ENCODE assay signal across 27 cellular contexts in the genomic region with DNA sequence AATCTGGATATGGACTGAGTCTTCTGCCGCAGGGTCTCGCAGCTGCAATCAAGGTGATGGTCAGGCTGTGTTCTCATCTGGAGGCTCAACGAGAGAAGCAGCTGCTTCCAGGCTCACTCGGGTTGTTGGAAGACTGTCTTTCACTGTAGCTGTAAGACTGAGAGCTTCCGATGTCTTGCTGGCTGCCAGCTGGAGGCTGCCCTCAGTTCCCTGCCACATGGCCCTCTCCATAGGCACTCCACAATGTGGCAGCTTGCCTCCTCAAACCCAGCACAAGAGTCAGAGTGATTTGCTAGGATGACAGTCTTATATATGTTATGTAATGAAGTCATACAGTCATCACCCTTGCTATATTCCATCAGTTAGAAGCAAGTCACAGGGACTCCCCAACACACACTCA.
"Had no signal": no experiment of that assay in that cellular context is flagged by ENCODE, and none has a peak within 500 bp of the region (broad histone marks: within the 10 kb centered on the region; RNA-seq: fewer than 3 reads in every experiment).

No MANE protein-coding gene starts in this region.

- H3K4me3 Mint-ChIP-seq: immature natural killer cell; naive thymus-derived CD4-positive, alpha-beta T cell; natural killer cell treated with Interleukin-12 subunit alpha and Interleukin-12 subunit beta and Interleukin-15 and Interleukin-18, amount 100 ng/mL, for 72 hours; stimulated activated effector memory CD8-positive, alpha-beta T cell treated with anti-CD3 and anti-CD28 coated beads, Interleukin-12 subunit alpha, Interleukin-12 subunit beta, amount 100 ng/mL, for 72 hours; stimulated activated naive CD8-positive, alpha-beta T cell treated with anti-CD3 and anti-CD28 coated beads, Interleukin-15, Interleukin-2, amounts not matched to agents 100 ng/mL and 50 ng/mL, for 24 hours had no signal

- H3K27me3 ChIP-seq: sigmoid colon, suprapubic skin, transverse colon, upper lobe of right lung had no signal

- H3K36me3 ChIP-seq: lower lobe of right lung, pancreas, prostate gland, sigmoid colon, spleen, suprapubic skin, thoracic aorta, transverse colon, upper lobe of right lung had no signal

- H3K4me1 ChIP-seq: lower lobe of right lung, pancreas, prostate gland, sigmoid colon, spleen, transverse colon, upper lobe of right lung had no signal

- H3K36me3 Mint-ChIP-seq: stimulated activated effector memory CD8-positive, alpha-beta T cell treated with anti-CD3 and anti-CD28 coated beads, Interleukin-12 subunit alpha, Interleukin-12 subunit beta, amount 100 ng/mL, for 72 hours had no signal

- H3K9me3 ChIP-seq: pancreas, prostate gland, suprapubic skin, upper lobe of right lung had no signal

- H3K27ac Mint-ChIP-seq: immature natural killer cell; naive thymus-derived CD4-positive, alpha-beta T cell; natural killer cell treated with Interleukin-12 subunit alpha and Interleukin-12 subunit beta and Interleukin-15 and Interleukin-18, amount 100 ng/mL, for 72 hours; stimulated activated effector memory CD8-positive, alpha-beta T cell treated with anti-CD3 and anti-CD28 coated beads, Interleukin-12 subunit alpha, Interleukin-12 subunit beta, amount 100 ng/mL, for 72 hours; stimulated activated naive CD8-positive, alpha-beta T cell treated with anti-CD3 and anti-CD28 coated beads, Interleukin-15, Interleukin-2, amounts not matched to agents 100 ng/mL and 50 ng/mL, for 24 hours had no signal

- H3K4me3 ChIP-seq: lower lobe of right lung, mucosa of descending colon, pancreas, prostate gland, sigmoid colon, spleen, suprapubic skin, thoracic aorta, transverse colon, upper lobe of right lung had no signal

- DNase-seq: head of caudate nucleus; hypothalamus; immature natural killer cell; left cardiac atrium; lower lobe of right lung; mammary epithelial cell; mesendoderm; midbrain; mucosa of descending colon; naive thymus-derived CD4-positive, alpha-beta T cell; pancreas; retina; right cardiac atrium; sigmoid colon; small intestine; spleen; stimulated activated CD4-positive, alpha-beta T cell treated with anti-CD3 and anti-CD28 coated beads, Interleukin-4, amount 100 ng/mL, for 24 hours; stimulated activated naive CD4-positive, alpha-beta T cell; transverse colon; upper lobe of right lung had no signal

- ATAC-seq: left cardiac atrium; left lobe of liver; mucosa of descending colon; naive thymus-derived CD4-positive, alpha-beta T cell; natural killer cell treated with Interleukin-12 subunit alpha and Interleukin-12 subunit beta and Interleukin-15 and Interleukin-18, amount 100 ng/mL, for 72 hours; pancreas; right cardiac atrium; stimulated activated effector memory CD8-positive, alpha-beta T cell treated with anti-CD3 and anti-CD28 coated beads, Interleukin-12 subunit alpha, Interleukin-12 subunit beta, amount 100 ng/mL, for 72 hours had no signal

- H3K27ac ChIP-seq: lower lobe of right lung, pancreas, prostate gland, sigmoid colon, spleen, suprapubic skin, thoracic aorta, transverse colon had no signal

- H3K4me1 Mint-ChIP-seq: immature natural killer cell; naive thymus-derived CD4-positive, alpha-beta T cell had no signal
